1 cellular context compared by ENCODE assay signal in genomic region chr5:83563631-83564030, GRCh38.
TF ChIP-seq lines count a peak whose summit lies in the region.

No MANE protein-coding gene starts in this region.

TF ChIP-seq in SK-N-SH, 30 proteins besides CTCF, POLR2A, EP300 and RAD21 (continued from another document):
- no peak for TF ChIP-seq PBX3 (IDR thresholded peaks at IDR 0.05)
- TF ChIP-seq SIN3A (IDR thresholded peaks at IDR 0.05; ENCODE audit: borderline replicate concordance, low read depth, low read length) = no peak
- TF ChIP-seq TAF1 (IDR thresholded peaks at IDR 0.05; ENCODE audit: borderline replicate concordance, low read depth, low read length) = no peak
- TF ChIP-seq TCF12 (IDR thresholded peaks at IDR 0.05) = no peak
TF ChIP-seq in SK-N-SH: peak in this region for 0.
